Comparison of ENCODE assay signal across 9 cellular contexts in genomic region chr1:110196917-110197782, GRCh38. TPM values are rescaled to one million over a fixed set of nuclear protein-coding genes. Genes with fewer than 3 reads are reported as not detected.
DNase-seq lines count a peak whose midpoint lies in the region; ATAC-seq and FAIRE-seq lines count a peak whose summit lies in the region.
"Had no signal": no experiment of that assay in that cellular context is flagged by ENCODE, and none has a peak within 500 bp of the region (broad histone marks: within the 10 kb centered on the region; RNA-seq: fewer than 3 reads in every experiment).

No MANE protein-coding gene starts in this region.

- ATAC-seq in GM18870 (IDR thresholded peaks at IDR 0.05; ENCODE audit: unreplicated experiment) (peak; percentile 53), Right ventricle myocardium superior (ENCODE audit: poor library complexity) (peak; percentile 62)

- DNase-seq in Ammon's horn (ENCODE audit: low spot score) = peak; percentile 33
- peak; percentile 71 to 83 for DNase-seq in Kasumi-1 (lab: John Stamatoyannopoulos, UW)
- DNase-seq in RKO (ENCODE audit: low spot score) = peak; percentile 88
- DNase-seq in activated gamma-delta T cell treated with anti-CD3 and anti-CD28 coated beads, Interleukin-2, amount 50 U/mL, for 16 hours (ENCODE audit: low read depth) = peak; percentile 26
- DNase-seq in Right ventricle myocardium superior = no peak
- DNase-seq in small intestine = peak; percentile 68
- no peak for DNase-seq in occipital lobe (lab: John Stamatoyannopoulos, UW)

- no peaks in the 10 kb centered on the region for H3K36me3 ChIP-seq in small intestine (ENCODE audit: control insufficient read depth in 2 of 2, insufficient read depth in 2 of 2, low read length in 2 of 2)

- 51 to 57% (median 56%) methylated on average over 12 of the region's 12 CpGs for WGBS in small intestine, 3 donors

- no peak overlapping the region for H3K27ac ChIP-seq in small intestine (ENCODE audit: low read depth in 1 of 2, low read length in 1 of 2)

- H3K4me3 ChIP-seq in small intestine (ENCODE audit: low read depth in 1 of 2, low read length in 2 of 2) = no peak overlapping the region

- H3K27me3 ChIP-seq in small intestine (ENCODE audit: control insufficient read depth in 2 of 2, insufficient read depth in 2 of 2, low read length in 2 of 2) = no peaks in the 10 kb centered on the region

- no peaks in the 10 kb centered on the region for H3K9me3 ChIP-seq in small intestine (ENCODE audit: control insufficient read depth, low read depth)

- FAIRE-seq in small intestine (lab: Jason Lieb, UNC) = no peak
- FAIRE-seq: islet of Langerhans had no signal

- no peaks in the 10 kb centered on the region for H3K4me1 ChIP-seq in small intestine (ENCODE audit: control insufficient read depth in 2 of 2, insufficient read depth in 1 of 2, low read depth in 1 of 2, low read length in 1 of 2)

- intact Hi-C loops in Right ventricle myocardium superior (cut with DNase I) = no loop called here

RNA-seq across cellular contexts. Expression of gene KCNC4, which starts 13.0 kb away (rescaled TPM):
- total RNA-seq in Right ventricle myocardium superior (4.2 TPM), occipital lobe (4.8 TPM)
- 1 to 10 TPM in 1 of 3 donors, under 1 TPM in 2; under 0.01 to 3.7 (median 0.67) TPM for polyA plus RNA-seq in small intestine

RNA-seq across cellular contexts. Expression of gene SLC6A17, which starts 46.9 kb away (rescaled TPM):
- total RNA-seq in Right ventricle myocardium superior (not detected), occipital lobe (13.9 TPM)
- polyA plus RNA-seq in small intestine = under 1 TPM in 1 of 3 donors, not detected in 2; 0.49 TPM

Comparison
In these comparisons a context has a peak if more than half of its experiments do, and no peak if none do; other contexts are left out.
1. DNase-seq: peak in Ammon's horn (single experiment), Kasumi-1 (2 of 2), RKO (single experiment), activated gamma-delta T cell treated with anti-CD3 and anti-CD28 coated beads, Interleukin-2, amount 50 U/mL, for 16 hours (single experiment) and small intestine (single experiment); none in Right ventricle myocardium superior (single experiment) and occipital lobe (single experiment).
2. RNA of gene SLC6A17, which starts 46.9 kb away (total RNA-seq): 13.9 TPM in occipital lobe (single experiment); not detected in Right ventricle myocardium superior (single experiment); every median in the first group is over 10 times any median in the second.